19 cellular contexts compared by ENCODE assay signal in the genomic region with DNA sequence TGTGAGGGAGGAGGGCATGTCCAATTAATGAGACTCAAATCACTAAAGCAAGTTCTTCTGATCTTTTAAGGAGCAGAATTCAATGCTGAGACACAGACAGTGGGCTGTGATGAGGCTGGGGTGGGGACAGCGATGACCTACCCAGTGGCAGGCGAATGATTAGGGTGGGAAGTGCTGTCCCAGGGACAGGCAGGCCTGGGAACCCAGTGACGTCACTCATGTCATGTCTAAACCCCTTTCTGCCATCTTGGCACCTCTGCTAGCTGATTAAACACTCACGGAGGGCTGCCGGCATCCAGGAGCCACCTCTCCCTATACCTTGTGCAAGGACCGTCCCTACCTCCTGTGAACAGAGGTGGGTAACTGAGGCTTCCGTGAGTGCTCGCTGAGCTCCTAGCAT.
DNase-seq lines count a peak whose midpoint lies in the region; ATAC-seq and TF ChIP-seq lines count a peak whose summit lies in the region.
"Had no signal": no experiment of that assay in that cellular context is flagged by ENCODE, and none has a peak within 500 bp of the region (broad histone marks: within the 10 kb centered on the region; RNA-seq: fewer than 3 reads in every experiment).

No MANE protein-coding gene starts in this region.

- ATAC-seq in activated B cell treated with CpG ODN at 0.5 μM for 24 hours (ENCODE audit: low read depth): no peak
- ATAC-seq in natural killer cell treated with Interleukin-12 subunit alpha and Interleukin-12 subunit beta and Interleukin-15 and Interleukin-18, amount 100 ng/mL, for 72 hours: no peak
- ATAC-seq: GM23338, HCT116 had no signal

- peak overlapping the region; percentile 27 for H3K27ac Mint-ChIP-seq in activated B cell treated with CpG ODN at 0.5 μM for 24 hours
- H3K27ac Mint-ChIP-seq in natural killer cell treated with Interleukin-12 subunit alpha and Interleukin-12 subunit beta and Interleukin-15 and Interleukin-18, amount 100 ng/mL, for 72 hours: no peak overlapping the region
- H3K27ac Mint-ChIP-seq: B cell; CD4-positive, alpha-beta T cell; GM23338; HFFc6 had no signal

- H4K8ac ChIP-seq in mesendoderm (ENCODE audit: low read depth, low read length): no peak overlapping the region

- no peaks in the 10 kb centered on the region for H3K36me3 Mint-ChIP-seq in activated B cell treated with CpG ODN at 0.5 μM for 24 hours (ENCODE audit: low read depth)
- no peaks in the 10 kb centered on the region for H3K36me3 Mint-ChIP-seq in natural killer cell treated with Interleukin-12 subunit alpha and Interleukin-12 subunit beta and Interleukin-15 and Interleukin-18, amount 100 ng/mL, for 72 hours

- no peak overlapping the region for H3K18ac ChIP-seq in mesendoderm (ENCODE audit: low read length)

- intact Hi-C loops in activated B cell treated with CpG ODN at 0.5 μM for 24 hours (cut with micrococcal nuclease): loop anchor here (2.0 kb wide), 1 partner anchor 101 kb away; no protein-coding TSS in a partner anchor

- CTCF ChIA-PET in activated B cell treated with CpG ODN at 0.5 μM for 24 hours (lab: Charles Lee): no interaction called here

- no peak overlapping the region for H2BK15ac ChIP-seq in mesendoderm (replicated peaks; ENCODE audit: low read depth)

- H3K9me3 Mint-ChIP-seq in activated B cell treated with CpG ODN at 0.5 μM for 24 hours: no peaks in the 10 kb centered on the region
- H3K9me3 Mint-ChIP-seq in natural killer cell treated with Interleukin-12 subunit alpha and Interleukin-12 subunit beta and Interleukin-15 and Interleukin-18, amount 100 ng/mL, for 72 hours: no peaks in the 10 kb centered on the region
- H3K9me3 Mint-ChIP-seq: CD4-positive, alpha-beta T cell had no signal

- H3F3A ChIP-seq in MM.1S (ENCODE audit: insufficient read depth, low read length): peaks cover 23% of the 10 kb centered on the region

- H2BK120ac ChIP-seq in mesendoderm (ENCODE audit: low read depth, low read length): no peak overlapping the region

- no peak overlapping the region for H3K4me2 ChIP-seq in MM.1S (ENCODE audit: low read depth, low read length)
- H3K4me2 ChIP-seq in mesendoderm (ENCODE audit: low read length): no peak overlapping the region
- H3K4me2 ChIP-seq: BLaER1 treated with 17β-estradiol and CSF1 and Interleukin-3, amounts not matched to agents 10 nM and 100 nM; GM23338 had no signal

- no peaks in the 10 kb centered on the region for H4K20me1 ChIP-seq in MM.1S (ENCODE audit: insufficient read depth, low read length)
- H4K20me1 ChIP-seq: BLaER1 treated with 17β-estradiol and CSF1 and Interleukin-3, amounts not matched to agents 10 nM and 100 nM had no signal

- no CpG with 5 or more reads among the region's 8 CpGs for WGBS in mesendoderm (ENCODE audit: extremely low coverage, insufficient coverage, low lambda C conversion rate)

- H3K4me1 ChIP-seq in MM.1S (ENCODE audit: low read length) (peaks cover 44% of the 10 kb centered on the region), mesendoderm (ENCODE audit: control insufficient read depth, low read depth, low read length) (no peaks in the 10 kb centered on the region)
- H3K4me1 ChIP-seq: BLaER1 treated with 17β-estradiol and CSF1 and Interleukin-3, amounts not matched to agents 10 nM and 100 nM had no signal

- H3K23ac ChIP-seq in mesendoderm (ENCODE audit: low read length): peak overlapping the region; percentile 16

- H2AK5ac ChIP-seq in mesendoderm (ENCODE audit: low read length): no peak overlapping the region

- H3K79me1 ChIP-seq in mesendoderm (ENCODE audit: low read length): no peaks in the 10 kb centered on the region

- no peaks in the 10 kb centered on the region for H3K9me3 ChIP-seq in MM.1S (replicated peaks; ENCODE audit: insufficient read depth, low read length)
- H3K9me3 ChIP-seq: BLaER1 treated with 17β-estradiol and CSF1 and Interleukin-3, amounts not matched to agents 10 nM and 100 nM had no signal

- H3K9ac ChIP-seq in MM.1S (ENCODE audit: low read length): no peak overlapping the region
- no peak overlapping the region for H3K9ac ChIP-seq in mesendoderm (ENCODE audit: low read length)
- H3K9ac ChIP-seq: BLaER1 treated with 17β-estradiol and CSF1 and Interleukin-3, amounts not matched to agents 10 nM and 100 nM had no signal

- POLR2A ChIA-PET in activated B cell treated with CpG ODN at 0.5 μM for 24 hours (lab: Charles Lee): no interaction called here

- H3K4me3 ChIP-seq in MM.1S (ENCODE audit: low read length): no peak overlapping the region
- H3K4me3 ChIP-seq in mesendoderm (ENCODE audit: low read length): no peak overlapping the region
- H3K4me3 ChIP-seq: BLaER1 treated with 17β-estradiol and CSF1 and Interleukin-3, amounts not matched to agents 10 nM and 100 nM; GM23338 had no signal

- no peak for TF ChIP-seq CTCF in MM.1S (IDR thresholded peaks at IDR 0.05; ENCODE audit: low read length)
- TF ChIP-seq CTCF in activated B cell treated with CpG ODN at 0.5 μM for 24 hours (IDR thresholded peaks at IDR 0.05): no peak

- H3K27ac ChIP-seq in MM.1S (ENCODE audit: low read length) (peak overlapping the region; percentile 95), mesendoderm (ENCODE audit: low read depth, low read length) (no peak overlapping the region)
- H3K27ac ChIP-seq: BLaER1 treated with 17β-estradiol and CSF1 and Interleukin-3, amounts not matched to agents 10 nM and 100 nM; HL-60 had no signal

- H3K56ac ChIP-seq in mesendoderm (ENCODE audit: low read length): no peak overlapping the region

- H2AFZ ChIP-seq in MM.1S (ENCODE audit: low read length): peak overlapping the region; percentile 17; the same call in 1 of the 2 replicates
- H2AFZ ChIP-seq: GM23338 had no signal

- no peak overlapping the region for H3K4ac ChIP-seq in mesendoderm (ENCODE audit: low read depth, low read length)

- no peak overlapping the region for H3K4me3 Mint-ChIP-seq in activated B cell treated with CpG ODN at 0.5 μM for 24 hours
- no peak overlapping the region for H3K4me3 Mint-ChIP-seq in natural killer cell treated with Interleukin-12 subunit alpha and Interleukin-12 subunit beta and Interleukin-15 and Interleukin-18, amount 100 ng/mL, for 72 hours
- H3K4me3 Mint-ChIP-seq: B cell; CD4-positive, alpha-beta T cell; GM23338; HFFc6 had no signal

- H3K27me3 ChIP-seq in MM.1S (replicated peaks; ENCODE audit: insufficient read depth, low read length): no peaks in the 10 kb centered on the region
- H3K27me3 ChIP-seq in mesendoderm (ENCODE audit: insufficient read depth, low read length, poor library complexity): no peaks in the 10 kb centered on the region
- H3K27me3 ChIP-seq: BLaER1 treated with 17β-estradiol and CSF1 and Interleukin-3, amounts not matched to agents 10 nM and 100 nM had no signal

- H3K79me2 ChIP-seq in MM.1S (ENCODE audit: low read length) (no peaks in the 10 kb centered on the region), mesendoderm (ENCODE audit: control insufficient read depth, insufficient read depth, low read length) (no peaks in the 10 kb centered on the region)

- H3K36me3 ChIP-seq in MM.1S (replicated peaks; ENCODE audit: insufficient read depth, low read length) (no peaks in the 10 kb centered on the region), mesendoderm (ENCODE audit: control insufficient read depth, insufficient read depth, low read length) (no peaks in the 10 kb centered on the region)
- H3K36me3 ChIP-seq: BLaER1 treated with 17β-estradiol and CSF1 and Interleukin-3, amounts not matched to agents 10 nM and 100 nM had no signal

- no peak for DNase-seq in MM.1S
- DNase-seq in activated B cell treated with CpG ODN at 0.5 μM for 24 hours: no peak
- no peak for DNase-seq in mesendoderm
- DNase-seq in retina: peak; percentile 75
- DNase-seq in middle frontal gyrus (ENCODE audit: extremely low spot score, low spot score): no peak
- DNase-seq in SKM-1 treated with dmso at 0.1 percent for 144 hours (lab: John Stamatoyannopoulos, UW; ENCODE audit: unreplicated experiment): no peak
- DNase-seq in natural killer cell treated with Interleukin-12 subunit alpha and Interleukin-12 subunit beta and Interleukin-15 and Interleukin-18, amount 100 ng/mL, for 72 hours (ENCODE audit: low spot score): no peak
- DNase-seq: CD4-positive, alpha-beta T cell; DMS153; DMS79; GF-D8; H7; HFFc6; IMR-90 had no signal

- no peaks in the 10 kb centered on the region for H3K9me2 ChIP-seq in MM.1S (replicated peaks; ENCODE audit: insufficient read depth, low read length)

- peaks cover 23% of the 10 kb centered on the region for H3K4me1 Mint-ChIP-seq in activated B cell treated with CpG ODN at 0.5 μM for 24 hours
- H3K4me1 Mint-ChIP-seq in natural killer cell treated with Interleukin-12 subunit alpha and Interleukin-12 subunit beta and Interleukin-15 and Interleukin-18, amount 100 ng/mL, for 72 hours (ENCODE audit: low read depth in 2 of 2): no peaks in the 10 kb centered on the region
- H3K4me1 Mint-ChIP-seq: GM23338 had no signal

- H4K5ac ChIP-seq in mesendoderm (ENCODE audit: low read length): no peak overlapping the region

- H3K27me3 Mint-ChIP-seq in activated B cell treated with CpG ODN at 0.5 μM for 24 hours: no peaks in the 10 kb centered on the region
- peaks cover 0 to 13% of the 10 kb centered on the region in 2 donors for H3K27me3 Mint-ChIP-seq in natural killer cell treated with Interleukin-12 subunit alpha and Interleukin-12 subunit beta and Interleukin-15 and Interleukin-18, amount 100 ng/mL, for 72 hours
- H3K27me3 Mint-ChIP-seq: CD4-positive, alpha-beta T cell had no signal

- no peak overlapping the region for H2BK5ac ChIP-seq in mesendoderm (ENCODE audit: low read length)
